ENCODE assay signal across 19 cellular contexts in the genomic region with DNA sequence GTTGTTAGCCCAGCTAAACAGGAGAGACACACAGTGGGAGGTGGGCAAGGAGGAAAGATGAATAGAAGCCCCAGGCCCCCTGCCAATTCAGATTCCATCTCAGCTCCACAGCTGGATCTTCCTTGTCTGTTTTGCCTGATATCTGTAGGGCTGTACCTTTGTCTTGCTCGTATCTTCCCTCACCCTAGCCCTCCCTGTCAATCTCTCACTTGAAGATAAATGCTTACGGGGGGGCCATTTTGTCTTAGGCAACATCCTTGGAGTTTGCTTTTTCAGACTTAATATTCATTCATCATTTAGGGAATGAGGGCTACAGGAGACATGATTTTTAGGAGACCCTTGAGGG. TPM values are rescaled to one million over a fixed set of nuclear protein-coding genes. Genes with fewer than 3 reads are reported as not detected.
"Had no signal": no experiment of that assay in that cellular context is flagged by ENCODE, and none has a peak within 500 bp of the region (broad histone marks: within the 10 kb centered on the region; RNA-seq: fewer than 3 reads in every experiment).

No MANE protein-coding gene starts in this region.

- DNase-seq: activated CD4-positive, alpha-beta T cell treated with anti-CD3 and anti-CD28 coated beads for 36 hours; activated CD8-positive, alpha-beta memory T cell treated with anti-CD3 and anti-CD28 coated beads, Interleukin-2, amount 50 U/mL, for 48 hours; activated CD8-positive, alpha-beta T cell treated with anti-CD3 and anti-CD28 coated beads for 36 hours; activated naive CD4-positive, alpha-beta T cell; colonic mucosa; effector CD4-positive, alpha-beta T cell; gastrocnemius medialis; hippocampal formation; immature natural killer cell; left cardiac atrium; naive thymus-derived CD4-positive, alpha-beta T cell; stimulated activated CD4-positive, alpha-beta T cell treated with anti-CD3 and anti-CD28 coated beads, Interleukin-12 subunit alpha, Interleukin-12 subunit beta, amount 100 ng/mL, for 4 hours; stimulated activated naive CD4-positive, alpha-beta T cell treated with Interleukin-2 at 50 U/mL for 16 hours; WERI-Rb-1 had no signal

- H3K4me3 ChIP-seq: ascending aorta, cardiac muscle cell, colonic mucosa, gastrocnemius medialis, lung had no signal

- H3K9me3 ChIP-seq: ascending aorta, colonic mucosa, gastrocnemius medialis had no signal

- H3K4me3 Mint-ChIP-seq: activated CD4-positive, alpha-beta T cell treated with anti-CD3 and anti-CD28 coated beads for 36 hours; activated CD8-positive, alpha-beta T cell treated with anti-CD3 and anti-CD28 coated beads for 36 hours; immature natural killer cell had no signal

- H3K27me3 ChIP-seq: ascending aorta had no signal

- H3K36me3 ChIP-seq: ascending aorta, cardiac muscle cell, colonic mucosa, gastrocnemius medialis, WERI-Rb-1 had no signal

- H3K27ac Mint-ChIP-seq: activated CD4-positive, alpha-beta T cell treated with anti-CD3 and anti-CD28 coated beads for 36 hours; activated CD8-positive, alpha-beta T cell treated with anti-CD3 and anti-CD28 coated beads for 36 hours; immature natural killer cell; naive thymus-derived CD4-positive, alpha-beta T cell; type B pancreatic cell had no signal

- H3K36me3 Mint-ChIP-seq: immature natural killer cell; naive thymus-derived CD4-positive, alpha-beta T cell; type B pancreatic cell had no signal

- H3K4me1 ChIP-seq: colonic mucosa had no signal

- H3K27ac ChIP-seq: cardiac muscle cell, colonic mucosa, gastrocnemius medialis, WERI-Rb-1 had no signal

- H3K9me3 Mint-ChIP-seq: activated CD8-positive, alpha-beta T cell treated with anti-CD3 and anti-CD28 coated beads for 36 hours; naive thymus-derived CD4-positive, alpha-beta T cell; type B pancreatic cell had no signal

- ATAC-seq: activated CD4-positive, alpha-beta T cell treated with anti-CD3 and anti-CD28 coated beads for 36 hours; activated CD8-positive, alpha-beta T cell treated with anti-CD3 and anti-CD28 coated beads for 36 hours; gastrocnemius medialis; left cardiac atrium; naive thymus-derived CD4-positive, alpha-beta T cell; sciatic nerve had no signal

RNA-seq across cellular contexts. Expression of a gene that starts 2.4 kb away (rescaled TPM):
- total RNA-seq: ascending aorta had no signal
- polyA plus RNA-seq: immature natural killer cell had no signal
